27 cellular contexts compared by ENCODE assay signal in the genomic region with DNA sequence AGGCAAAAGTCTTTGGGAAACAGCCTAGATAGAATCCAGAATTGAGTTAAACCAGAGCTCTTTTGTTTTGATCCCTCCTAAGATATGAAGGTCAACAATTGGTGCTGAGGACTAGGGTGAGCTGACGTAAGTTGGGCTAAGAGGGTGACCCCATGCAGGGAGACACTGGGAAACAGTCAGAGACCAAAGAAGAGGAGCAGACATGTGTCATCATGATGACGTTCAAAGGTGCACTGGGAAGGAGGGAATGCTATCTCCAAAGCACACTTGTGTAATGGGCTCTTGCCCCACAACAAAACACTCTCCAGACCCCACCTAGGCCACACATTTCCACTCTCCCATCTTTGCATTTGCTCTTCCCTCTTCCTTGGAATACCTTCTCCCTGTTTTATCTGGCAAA.
"Had no signal": no experiment of that assay in that cellular context is flagged by ENCODE, and none has a peak within 500 bp of the region (broad histone marks: within the 10 kb centered on the region; RNA-seq: fewer than 3 reads in every experiment).

No MANE protein-coding gene starts in this region.

- H3K4me3 ChIP-seq: cardiac muscle cell, MG63, PC-9, SK-N-MC had no signal

- ATAC-seq: Right ventricle myocardium inferior, T-cell had no signal

- H3K27ac ChIP-seq: cardiac muscle cell, PC-9, SK-N-MC, VCaP had no signal

- H3K27me3 Mint-ChIP-seq: activated CD8-positive, alpha-beta T cell treated with anti-CD3 and anti-CD28 coated beads for 36 hours; activated naive CD8-positive, alpha-beta T cell treated with anti-CD3 and anti-CD28 coated beads, Interleukin-2, amount 10 ng/mL, durations not matched to agents 7 days and 5 days; T-cell had no signal

- H3K27me3 ChIP-seq: cardiac muscle cell, MG63 had no signal

- H3K4me1 Mint-ChIP-seq: brain had no signal

- H3K27ac Mint-ChIP-seq: activated CD8-positive, alpha-beta T cell treated with anti-CD3 and anti-CD28 coated beads for 36 hours; activated naive CD4-positive, alpha-beta T cell treated with anti-CD3 and anti-CD28 coated beads for 36 hours; activated naive CD8-positive, alpha-beta T cell treated with anti-CD3 and anti-CD28 coated beads, Interleukin-2, amount 10 ng/mL, durations not matched to agents 7 days and 5 days; activated T-helper 1 cell treated with anti-CD3 and anti-CD28 coated beads, Interleukin-12 subunit alpha, Interleukin-12 subunit beta, Interleukin-2, Interleukin-4 antibody, amounts not matched to agents 30 ng/mL and 10 ng/mL and 1 ng/mL, durations not matched to agents 14 hours and 24 hours and 36 hours; brain; T-cell had no signal

- H3K9me3 Mint-ChIP-seq: activated CD8-positive, alpha-beta T cell treated with anti-CD3 and anti-CD28 coated beads for 36 hours; activated naive CD4-positive, alpha-beta T cell treated with anti-CD3 and anti-CD28 coated beads for 36 hours; T-cell had no signal

- H3K4me2 ChIP-seq: PC-9 had no signal

- H3K4me3 Mint-ChIP-seq: activated CD8-positive, alpha-beta T cell treated with anti-CD3 and anti-CD28 coated beads for 36 hours; activated naive CD4-positive, alpha-beta T cell treated with anti-CD3 and anti-CD28 coated beads for 36 hours; activated naive CD8-positive, alpha-beta T cell treated with anti-CD3 and anti-CD28 coated beads, Interleukin-2, amount 10 ng/mL, durations not matched to agents 7 days and 5 days; activated T-helper 1 cell treated with anti-CD3 and anti-CD28 coated beads, Interleukin-12 subunit alpha, Interleukin-12 subunit beta, Interleukin-2, Interleukin-4 antibody, amounts not matched to agents 30 ng/mL and 10 ng/mL and 1 ng/mL, durations not matched to agents 14 hours and 24 hours and 36 hours; brain; T-cell had no signal

- H3K9me3 ChIP-seq: MG63 had no signal

- H3K36me3 Mint-ChIP-seq: brain, T-cell had no signal

- DNase-seq: activated CD4-positive, CD25-positive, alpha-beta regulatory T cell; activated CD8-positive, alpha-beta memory T cell treated with anti-CD3 and anti-CD28 coated beads, Interleukin-2, amount 50 U/mL, for 4 hours; activated CD8-positive, alpha-beta T cell treated with anti-CD3 and anti-CD28 coated beads for 36 hours; activated gamma-delta T cell; activated naive CD4-positive, alpha-beta T cell treated with anti-CD3 and anti-CD28 coated beads for 36 hours; activated naive CD8-positive, alpha-beta T cell treated with anti-CD3 and anti-CD28 coated beads, Interleukin-2, amount 10 ng/mL, durations not matched to agents 7 days and 5 days; amygdala; MG63; MV-4-11; NCI-H1092 treated with DMSO at 0.1 percent for 48 hours; NCI-H1417 treated with DMSO at 0.1 percent for 48 hours; NCI-H187; NCI-H2081; NCI-H446; NCI-H524; PC-9; T-cell; T-helper 2 cell; T1000 had no signal

- H3K36me3 ChIP-seq: cardiac muscle cell, MG63 had no signal

- H2AFZ ChIP-seq: PC-9 had no signal

- FAIRE-seq: astrocyte, TTC549 had no signal
